Comparison of ENCODE assay signal across 2 cellular contexts in the genomic region with DNA sequence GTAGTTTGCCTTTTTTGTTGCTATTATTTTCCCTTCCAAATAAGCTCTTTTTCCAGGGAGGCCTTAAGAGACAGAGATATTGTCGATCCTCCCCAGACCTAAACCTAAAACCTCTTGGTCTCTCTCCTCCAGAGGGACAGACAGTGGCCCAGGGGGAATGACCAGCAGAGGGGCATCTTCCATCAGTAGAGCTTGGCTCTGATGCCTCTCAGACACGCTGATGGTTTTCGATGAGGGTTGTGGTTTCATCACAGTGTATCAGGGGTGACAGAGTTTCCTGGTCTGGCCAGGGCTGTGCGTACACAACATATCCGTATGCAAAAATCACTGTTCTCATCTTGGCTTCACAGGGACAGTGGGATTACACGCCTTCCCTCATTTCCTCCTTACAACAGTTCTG.
TF ChIP-seq lines count a peak whose summit lies in the region.

No MANE protein-coding gene starts in this region.

TF ChIP-seq in liver, 16 proteins besides CTCF, POLR2A, EP300 and RAD21 (continued from another document):
- TF ChIP-seq, protein P1, sequence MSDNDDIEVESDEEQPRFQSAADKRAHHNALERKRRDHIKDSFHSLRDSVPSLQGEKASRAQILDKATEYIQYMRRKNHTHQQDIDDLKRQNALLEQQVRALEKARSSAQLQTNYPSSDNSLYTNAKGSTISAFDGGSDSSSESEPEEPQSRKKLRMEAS (IDR thresholded peaks at IDR 0.05), result no peak
- TF ChIP-seq, protein P2, sequence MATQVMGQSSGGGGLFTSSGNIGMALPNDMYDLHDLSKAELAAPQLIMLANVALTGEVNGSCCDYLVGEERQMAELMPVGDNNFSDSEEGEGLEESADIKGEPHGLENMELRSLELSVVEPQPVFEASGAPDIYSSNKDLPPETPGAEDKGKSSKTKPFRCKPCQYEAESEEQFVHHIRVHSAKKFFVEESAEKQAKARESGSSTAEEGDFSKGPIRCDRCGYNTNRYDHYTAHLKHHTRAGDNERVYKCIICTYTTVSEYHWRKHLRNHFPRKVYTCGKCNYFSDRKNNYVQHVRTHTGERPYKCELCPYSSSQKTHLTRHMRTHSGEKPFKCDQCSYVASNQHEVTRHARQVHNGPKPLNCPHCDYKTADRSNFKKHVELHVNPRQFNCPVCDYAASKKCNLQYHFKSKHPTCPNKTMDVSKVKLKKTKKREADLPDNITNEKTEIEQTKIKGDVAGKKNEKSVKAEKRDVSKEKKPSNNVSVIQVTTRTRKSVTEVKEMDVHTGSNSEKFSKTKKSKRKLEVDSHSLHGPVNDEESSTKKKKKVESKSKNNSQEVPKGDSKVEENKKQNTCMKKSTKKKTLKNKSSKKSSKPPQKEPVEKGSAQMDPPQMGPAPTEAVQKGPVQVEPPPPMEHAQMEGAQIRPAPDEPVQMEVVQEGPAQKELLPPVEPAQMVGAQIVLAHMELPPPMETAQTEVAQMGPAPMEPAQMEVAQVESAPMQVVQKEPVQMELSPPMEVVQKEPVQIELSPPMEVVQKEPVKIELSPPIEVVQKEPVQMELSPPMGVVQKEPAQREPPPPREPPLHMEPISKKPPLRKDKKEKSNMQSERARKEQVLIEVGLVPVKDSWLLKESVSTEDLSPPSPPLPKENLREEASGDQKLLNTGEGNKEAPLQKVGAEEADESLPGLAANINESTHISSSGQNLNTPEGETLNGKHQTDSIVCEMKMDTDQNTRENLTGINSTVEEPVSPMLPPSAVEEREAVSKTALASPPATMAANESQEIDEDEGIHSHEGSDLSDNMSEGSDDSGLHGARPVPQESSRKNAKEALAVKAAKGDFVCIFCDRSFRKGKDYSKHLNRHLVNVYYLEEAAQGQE (IDR thresholded peaks at IDR 0.05), result no peak
- no peak for TF ChIP-seq NR2F2 (IDR thresholded peaks at IDR 0.05)
- no peak for TF ChIP-seq GABPA (IDR thresholded peaks at IDR 0.05 in 1 of 2, conservative IDR thresholded peaks at IDR 0.05 in 1 of 2)
- TF ChIP-seq FOXA2 (IDR thresholded peaks at IDR 0.05), result no peak
- TF ChIP-seq TAF1 (conservative IDR thresholded peaks at IDR 0.05), result no peak
- TF ChIP-seq, protein P3, sequence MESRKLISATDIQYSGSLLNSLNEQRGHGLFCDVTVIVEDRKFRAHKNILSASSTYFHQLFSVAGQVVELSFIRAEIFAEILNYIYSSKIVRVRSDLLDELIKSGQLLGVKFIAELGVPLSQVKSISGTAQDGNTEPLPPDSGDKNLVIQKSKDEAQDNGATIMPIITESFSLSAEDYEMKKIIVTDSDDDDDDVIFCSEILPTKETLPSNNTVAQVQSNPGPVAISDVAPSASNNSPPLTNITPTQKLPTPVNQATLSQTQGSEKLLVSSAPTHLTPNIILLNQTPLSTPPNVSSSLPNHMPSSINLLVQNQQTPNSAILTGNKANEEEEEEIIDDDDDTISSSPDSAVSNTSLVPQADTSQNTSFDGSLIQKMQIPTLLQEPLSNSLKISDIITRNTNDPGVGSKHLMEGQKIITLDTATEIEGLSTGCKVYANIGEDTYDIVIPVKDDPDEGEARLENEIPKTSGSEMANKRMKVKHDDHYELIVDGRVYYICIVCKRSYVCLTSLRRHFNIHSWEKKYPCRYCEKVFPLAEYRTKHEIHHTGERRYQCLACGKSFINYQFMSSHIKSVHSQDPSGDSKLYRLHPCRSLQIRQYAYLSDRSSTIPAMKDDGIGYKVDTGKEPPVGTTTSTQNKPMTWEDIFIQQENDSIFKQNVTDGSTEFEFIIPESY (IDR thresholded peaks at IDR 0.05), result no peak

TF ChIP-seq in HepG2, 621 proteins besides CTCF, POLR2A, EP300 and RAD21 (continued from another document):
- TF ChIP-seq, protein P4, sequence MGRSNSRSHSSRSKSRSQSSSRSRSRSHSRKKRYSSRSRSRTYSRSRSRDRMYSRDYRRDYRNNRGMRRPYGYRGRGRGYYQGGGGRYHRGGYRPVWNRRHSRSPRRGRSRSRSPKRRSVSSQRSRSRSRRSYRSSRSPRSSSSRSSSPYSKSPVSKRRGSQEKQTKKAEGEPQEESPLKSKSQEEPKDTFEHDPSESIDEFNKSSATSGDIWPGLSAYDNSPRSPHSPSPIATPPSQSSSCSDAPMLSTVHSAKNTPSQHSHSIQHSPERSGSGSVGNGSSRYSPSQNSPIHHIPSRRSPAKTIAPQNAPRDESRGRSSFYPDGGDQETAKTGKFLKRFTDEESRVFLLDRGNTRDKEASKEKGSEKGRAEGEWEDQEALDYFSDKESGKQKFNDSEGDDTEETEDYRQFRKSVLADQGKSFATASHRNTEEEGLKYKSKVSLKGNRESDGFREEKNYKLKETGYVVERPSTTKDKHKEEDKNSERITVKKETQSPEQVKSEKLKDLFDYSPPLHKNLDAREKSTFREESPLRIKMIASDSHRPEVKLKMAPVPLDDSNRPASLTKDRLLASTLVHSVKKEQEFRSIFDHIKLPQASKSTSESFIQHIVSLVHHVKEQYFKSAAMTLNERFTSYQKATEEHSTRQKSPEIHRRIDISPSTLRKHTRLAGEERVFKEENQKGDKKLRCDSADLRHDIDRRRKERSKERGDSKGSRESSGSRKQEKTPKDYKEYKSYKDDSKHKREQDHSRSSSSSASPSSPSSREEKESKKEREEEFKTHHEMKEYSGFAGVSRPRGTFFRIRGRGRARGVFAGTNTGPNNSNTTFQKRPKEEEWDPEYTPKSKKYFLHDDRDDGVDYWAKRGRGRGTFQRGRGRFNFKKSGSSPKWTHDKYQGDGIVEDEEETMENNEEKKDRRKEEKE (IDR thresholded peaks at IDR 0.05), result no peak
- TF ChIP-seq, protein P5, sequence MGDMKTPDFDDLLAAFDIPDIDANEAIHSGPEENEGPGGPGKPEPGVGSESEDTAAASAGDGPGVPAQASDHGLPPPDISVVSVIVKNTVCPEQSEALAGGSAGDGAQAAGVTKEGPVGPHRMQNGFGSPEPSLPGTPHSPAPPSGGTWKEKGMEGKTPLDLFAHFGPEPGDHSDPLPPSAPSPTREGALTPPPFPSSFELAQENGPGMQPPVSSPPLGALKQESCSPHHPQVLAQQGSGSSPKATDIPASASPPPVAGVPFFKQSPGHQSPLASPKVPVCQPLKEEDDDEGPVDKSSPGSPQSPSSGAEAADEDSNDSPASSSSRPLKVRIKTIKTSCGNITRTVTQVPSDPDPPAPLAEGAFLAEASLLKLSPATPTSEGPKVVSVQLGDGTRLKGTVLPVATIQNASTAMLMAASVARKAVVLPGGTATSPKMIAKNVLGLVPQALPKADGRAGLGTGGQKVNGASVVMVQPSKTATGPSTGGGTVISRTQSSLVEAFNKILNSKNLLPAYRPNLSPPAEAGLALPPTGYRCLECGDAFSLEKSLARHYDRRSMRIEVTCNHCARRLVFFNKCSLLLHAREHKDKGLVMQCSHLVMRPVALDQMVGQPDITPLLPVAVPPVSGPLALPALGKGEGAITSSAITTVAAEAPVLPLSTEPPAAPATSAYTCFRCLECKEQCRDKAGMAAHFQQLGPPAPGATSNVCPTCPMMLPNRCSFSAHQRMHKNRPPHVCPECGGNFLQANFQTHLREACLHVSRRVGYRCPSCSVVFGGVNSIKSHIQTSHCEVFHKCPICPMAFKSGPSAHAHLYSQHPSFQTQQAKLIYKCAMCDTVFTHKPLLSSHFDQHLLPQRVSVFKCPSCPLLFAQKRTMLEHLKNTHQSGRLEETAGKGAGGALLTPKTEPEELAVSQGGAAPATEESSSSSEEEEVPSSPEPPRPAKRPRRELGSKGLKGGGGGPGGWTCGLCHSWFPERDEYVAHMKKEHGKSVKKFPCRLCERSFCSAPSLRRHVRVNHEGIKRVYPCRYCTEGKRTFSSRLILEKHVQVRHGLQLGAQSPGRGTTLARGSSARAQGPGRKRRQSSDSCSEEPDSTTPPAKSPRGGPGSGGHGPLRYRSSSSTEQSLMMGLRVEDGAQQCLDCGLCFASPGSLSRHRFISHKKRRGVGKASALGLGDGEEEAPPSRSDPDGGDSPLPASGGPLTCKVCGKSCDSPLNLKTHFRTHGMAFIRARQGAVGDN (CRISPR knock-in tag; IDR thresholded peaks at IDR 0.05), result no peak
- no peak for TF ChIP-seq ELF3 (CRISPR knock-in tag; IDR thresholded peaks at IDR 0.05)
